ENCODE assay signal across 1 cellular context in the genomic region with DNA sequence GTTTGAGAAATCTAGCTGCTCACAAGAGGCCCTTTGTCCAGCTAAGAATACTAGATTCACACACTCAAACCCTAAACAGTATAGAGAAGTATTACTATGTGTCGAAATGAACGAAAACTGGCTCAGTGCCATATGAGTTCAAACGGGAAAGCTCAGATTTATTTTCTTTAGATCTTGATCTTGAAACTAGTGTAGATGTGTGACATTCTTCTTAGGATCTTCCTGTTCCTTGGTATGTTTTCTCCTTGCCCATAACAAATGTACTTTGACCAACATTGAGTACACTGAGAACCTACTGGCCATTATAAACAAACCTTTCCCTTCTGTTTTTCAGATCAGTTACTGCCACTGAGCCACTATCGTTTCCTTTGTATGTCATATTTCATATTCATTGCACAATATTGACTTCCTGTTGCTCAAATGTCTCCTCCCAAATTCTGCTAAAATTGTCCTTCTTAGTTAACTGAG.
TF ChIP-seq lines count a peak whose summit lies in the region.

No MANE protein-coding gene starts in this region.

TF ChIP-seq in HepG2, 621 proteins besides CTCF, POLR2A, EP300 and RAD21 (continued from another document and continues in another):
- TF ChIP-seq, protein P1, sequence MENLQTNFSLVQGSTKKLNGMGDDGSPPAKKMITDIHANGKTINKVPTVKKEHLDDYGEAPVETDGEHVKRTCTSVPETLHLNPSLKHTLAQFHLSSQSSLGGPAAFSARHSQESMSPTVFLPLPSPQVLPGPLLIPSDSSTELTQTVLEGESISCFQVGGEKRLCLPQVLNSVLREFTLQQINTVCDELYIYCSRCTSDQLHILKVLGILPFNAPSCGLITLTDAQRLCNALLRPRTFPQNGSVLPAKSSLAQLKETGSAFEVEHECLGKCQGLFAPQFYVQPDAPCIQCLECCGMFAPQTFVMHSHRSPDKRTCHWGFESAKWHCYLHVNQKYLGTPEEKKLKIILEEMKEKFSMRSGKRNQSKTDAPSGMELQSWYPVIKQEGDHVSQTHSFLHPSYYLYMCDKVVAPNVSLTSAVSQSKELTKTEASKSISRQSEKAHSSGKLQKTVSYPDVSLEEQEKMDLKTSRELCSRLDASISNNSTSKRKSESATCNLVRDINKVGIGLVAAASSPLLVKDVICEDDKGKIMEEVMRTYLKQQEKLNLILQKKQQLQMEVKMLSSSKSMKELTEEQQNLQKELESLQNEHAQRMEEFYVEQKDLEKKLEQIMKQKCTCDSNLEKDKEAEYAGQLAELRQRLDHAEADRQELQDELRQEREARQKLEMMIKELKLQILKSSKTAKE (CRISPR knock-in tag; IDR thresholded peaks at IDR 0.05; ENCODE audit: borderline replicate concordance): peak; percentile 53; the same call in 1 of the 2 replicates
- TF ChIP-seq TCF7 (IDR thresholded peaks at IDR 0.05; ENCODE audit: low read depth) (peak; percentile 37; the same call in 1 of the 2 replicates), HOXA7 (CRISPR knock-in tag; IDR thresholded peaks at IDR 0.05) (no peak), ELF4 (CRISPR knock-in tag; IDR thresholded peaks at IDR 0.05; ENCODE audit: borderline replicate concordance) (no peak), NKX3-1 (CRISPR knock-in tag; IDR thresholded peaks at IDR 0.05) (0 out of 2 replicates have a peak, but pooled peaks have one; percentile 36), PAX8 (CRISPR knock-in tag; IDR thresholded peaks at IDR 0.05; ENCODE audit: borderline replicate concordance) (no peak), WIZ (CRISPR knock-in tag; IDR thresholded peaks at IDR 0.05) (no peak), CREB1 (IDR thresholded peaks at IDR 0.05) (no peak), CREB1 (CRISPR knock-in tag; IDR thresholded peaks at IDR 0.05) (0 out of 2 replicates have a peak, but pooled peaks have one; percentile 52), GLI4 (CRISPR knock-in tag; IDR thresholded peaks at IDR 0.05; ENCODE audit: borderline replicate concordance) (no peak), SMAD3 (CRISPR knock-in tag; IDR thresholded peaks at IDR 0.05) (peak; percentile 57; the same call in 1 of the 2 replicates), GATAD2A (CRISPR knock-in tag; IDR thresholded peaks at IDR 0.05) (peak; percentile 90), BCL6 (CRISPR knock-in tag; IDR thresholded peaks at IDR 0.05) (peak; percentile 55; the same call in 1 of the 2 replicates), ZNF501 (CRISPR knock-in tag; IDR thresholded peaks at IDR 0.05) (no peak), RBFOX2 (IDR thresholded peaks at IDR 0.05; ENCODE audit: low read depth, low read length) (no peak), ETV5 (CRISPR knock-in tag; IDR thresholded peaks at IDR 0.05; ENCODE audit: borderline replicate concordance) (peak; percentile 80), CEBPB (IDR thresholded peaks at IDR 0.05; ENCODE audit: borderline replicate concordance, low read depth, low read length) (peak; percentile 96), LCORL (IDR thresholded peaks at IDR 0.05) (no peak; the same call in 1 of the 2 replicates), LCORL (CRISPR knock-in tag; IDR thresholded peaks at IDR 0.05) (peak; percentile 74), NCOR1 (IDR thresholded peaks at IDR 0.05; ENCODE audit: borderline replicate concordance, low read length) (peak; percentile 64; the same call in 1 of the 2 replicates), ZSCAN12 (CRISPR knock-in tag; IDR thresholded peaks at IDR 0.05) (no peak), ASH2L (IDR thresholded peaks at IDR 0.05; ENCODE audit: insufficient read length, low read depth, low read length) (peak; percentile 47), DNMT1 (CRISPR knock-in tag; IDR thresholded peaks at IDR 0.05) (no peak), RXRB (CRISPR knock-in tag; IDR thresholded peaks at IDR 0.05; ENCODE audit: borderline replicate concordance) (peak; percentile 69), TOE1 (CRISPR knock-in tag; IDR thresholded peaks at IDR 0.05) (0 out of 2 replicates have a peak, but pooled peaks have one; percentile 45), POLR2AphosphoS5 (IDR thresholded peaks at IDR 0.05; ENCODE audit: low read depth, low read length) (no peak), HNF4A (CRISPR knock-in tag; IDR thresholded peaks at IDR 0.05) (peak; percentile 69), PAF1 (CRISPR knock-in tag; IDR thresholded peaks at IDR 0.05) (no peak), CBX5 (CRISPR knock-in tag; IDR thresholded peaks at IDR 0.05; ENCODE audit: borderline replicate concordance) (no peak)
- TF ChIP-seq, protein P2, sequence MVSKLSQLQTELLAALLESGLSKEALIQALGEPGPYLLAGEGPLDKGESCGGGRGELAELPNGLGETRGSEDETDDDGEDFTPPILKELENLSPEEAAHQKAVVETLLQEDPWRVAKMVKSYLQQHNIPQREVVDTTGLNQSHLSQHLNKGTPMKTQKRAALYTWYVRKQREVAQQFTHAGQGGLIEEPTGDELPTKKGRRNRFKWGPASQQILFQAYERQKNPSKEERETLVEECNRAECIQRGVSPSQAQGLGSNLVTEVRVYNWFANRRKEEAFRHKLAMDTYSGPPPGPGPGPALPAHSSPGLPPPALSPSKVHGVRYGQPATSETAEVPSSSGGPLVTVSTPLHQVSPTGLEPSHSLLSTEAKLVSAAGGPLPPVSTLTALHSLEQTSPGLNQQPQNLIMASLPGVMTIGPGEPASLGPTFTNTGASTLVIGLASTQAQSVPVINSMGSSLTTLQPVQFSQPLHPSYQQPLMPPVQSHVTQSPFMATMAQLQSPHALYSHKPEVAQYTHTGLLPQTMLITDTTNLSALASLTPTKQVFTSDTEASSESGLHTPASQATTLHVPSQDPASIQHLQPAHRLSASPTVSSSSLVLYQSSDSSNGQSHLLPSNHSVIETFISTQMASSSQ (IDR thresholded peaks at IDR 0.05; ENCODE audit: low read depth): 0 out of 2 replicates have a peak, but pooled peaks have one; percentile 29
- TF ChIP-seq, protein P2 (CRISPR knock-in tag; IDR thresholded peaks at IDR 0.05; ENCODE audit: borderline replicate concordance): peak; percentile 25; the same call in 1 of the 2 replicates
- TF ChIP-seq, protein P3, sequence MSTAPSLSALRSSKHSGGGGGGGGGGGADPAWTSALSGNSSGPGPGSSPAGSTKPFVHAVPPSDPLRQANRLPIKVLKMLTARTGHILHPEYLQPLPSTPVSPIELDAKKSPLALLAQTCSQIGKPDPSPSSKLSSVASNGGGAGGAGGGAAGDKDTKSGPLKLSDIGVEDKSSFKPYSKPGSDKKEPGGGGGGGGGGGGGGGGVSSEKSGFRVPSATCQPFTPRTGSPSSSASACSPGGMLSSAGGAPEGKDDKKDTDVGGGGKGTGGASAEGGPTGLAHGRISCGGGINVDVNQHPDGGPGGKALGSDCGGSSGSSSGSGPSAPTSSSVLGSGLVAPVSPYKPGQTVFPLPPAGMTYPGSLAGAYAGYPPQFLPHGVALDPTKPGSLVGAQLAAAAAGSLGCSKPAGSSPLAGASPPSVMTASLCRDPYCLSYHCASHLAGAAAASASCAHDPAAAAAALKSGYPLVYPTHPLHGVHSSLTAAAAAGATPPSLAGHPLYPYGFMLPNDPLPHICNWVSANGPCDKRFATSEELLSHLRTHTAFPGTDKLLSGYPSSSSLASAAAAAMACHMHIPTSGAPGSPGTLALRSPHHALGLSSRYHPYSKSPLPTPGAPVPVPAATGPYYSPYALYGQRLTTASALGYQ (CRISPR knock-in tag; IDR thresholded peaks at IDR 0.05): 0 out of 2 replicates have a peak, but pooled peaks have one; percentile 52
- TF ChIP-seq, protein P4, sequence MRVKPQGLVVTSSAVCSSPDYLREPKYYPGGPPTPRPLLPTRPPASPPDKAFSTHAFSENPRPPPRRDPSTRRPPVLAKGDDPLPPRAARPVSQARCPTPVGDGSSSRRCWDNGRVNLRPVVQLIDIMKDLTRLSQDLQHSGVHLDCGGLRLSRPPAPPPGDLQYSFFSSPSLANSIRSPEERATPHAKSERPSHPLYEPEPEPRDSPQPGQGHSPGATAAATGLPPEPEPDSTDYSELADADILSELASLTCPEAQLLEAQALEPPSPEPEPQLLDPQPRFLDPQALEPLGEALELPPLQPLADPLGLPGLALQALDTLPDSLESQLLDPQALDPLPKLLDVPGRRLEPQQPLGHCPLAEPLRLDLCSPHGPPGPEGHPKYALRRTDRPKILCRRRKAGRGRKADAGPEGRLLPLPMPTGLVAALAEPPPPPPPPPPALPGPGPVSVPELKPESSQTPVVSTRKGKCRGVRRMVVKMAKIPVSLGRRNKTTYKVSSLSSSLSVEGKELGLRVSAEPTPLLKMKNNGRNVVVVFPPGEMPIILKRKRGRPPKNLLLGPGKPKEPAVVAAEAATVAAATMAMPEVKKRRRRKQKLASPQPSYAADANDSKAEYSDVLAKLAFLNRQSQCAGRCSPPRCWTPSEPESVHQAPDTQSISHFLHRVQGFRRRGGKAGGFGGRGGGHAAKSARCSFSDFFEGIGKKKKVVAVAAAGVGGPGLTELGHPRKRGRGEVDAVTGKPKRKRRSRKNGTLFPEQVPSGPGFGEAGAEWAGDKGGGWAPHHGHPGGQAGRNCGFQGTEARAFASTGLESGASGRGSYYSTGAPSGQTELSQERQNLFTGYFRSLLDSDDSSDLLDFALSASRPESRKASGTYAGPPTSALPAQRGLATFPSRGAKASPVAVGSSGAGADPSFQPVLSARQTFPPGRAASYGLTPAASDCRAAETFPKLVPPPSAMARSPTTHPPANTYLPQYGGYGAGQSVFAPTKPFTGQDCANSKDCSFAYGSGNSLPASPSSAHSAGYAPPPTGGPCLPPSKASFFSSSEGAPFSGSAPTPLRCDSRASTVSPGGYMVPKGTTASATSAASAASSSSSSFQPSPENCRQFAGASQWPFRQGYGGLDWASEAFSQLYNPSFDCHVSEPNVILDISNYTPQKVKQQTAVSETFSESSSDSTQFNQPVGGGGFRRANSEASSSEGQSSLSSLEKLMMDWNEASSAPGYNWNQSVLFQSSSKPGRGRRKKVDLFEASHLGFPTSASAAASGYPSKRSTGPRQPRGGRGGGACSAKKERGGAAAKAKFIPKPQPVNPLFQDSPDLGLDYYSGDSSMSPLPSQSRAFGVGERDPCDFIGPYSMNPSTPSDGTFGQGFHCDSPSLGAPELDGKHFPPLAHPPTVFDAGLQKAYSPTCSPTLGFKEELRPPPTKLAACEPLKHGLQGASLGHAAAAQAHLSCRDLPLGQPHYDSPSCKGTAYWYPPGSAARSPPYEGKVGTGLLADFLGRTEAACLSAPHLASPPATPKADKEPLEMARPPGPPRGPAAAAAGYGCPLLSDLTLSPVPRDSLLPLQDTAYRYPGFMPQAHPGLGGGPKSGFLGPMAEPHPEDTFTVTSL (CRISPR knock-in tag; IDR thresholded peaks at IDR 0.05; ENCODE audit: borderline replicate concordance): peak; percentile 59; the same call in 1 of the 2 replicates
- TF ChIP-seq, protein P5, sequence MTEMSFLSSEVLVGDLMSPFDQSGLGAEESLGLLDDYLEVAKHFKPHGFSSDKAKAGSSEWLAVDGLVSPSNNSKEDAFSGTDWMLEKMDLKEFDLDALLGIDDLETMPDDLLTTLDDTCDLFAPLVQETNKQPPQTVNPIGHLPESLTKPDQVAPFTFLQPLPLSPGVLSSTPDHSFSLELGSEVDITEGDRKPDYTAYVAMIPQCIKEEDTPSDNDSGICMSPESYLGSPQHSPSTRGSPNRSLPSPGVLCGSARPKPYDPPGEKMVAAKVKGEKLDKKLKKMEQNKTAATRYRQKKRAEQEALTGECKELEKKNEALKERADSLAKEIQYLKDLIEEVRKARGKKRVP (CRISPR knock-in tag; IDR thresholded peaks at IDR 0.05): peak in 1 of 2 experiments; percentile 88; a peak in 2 of 4 replicates
- TF ChIP-seq, protein P6, sequence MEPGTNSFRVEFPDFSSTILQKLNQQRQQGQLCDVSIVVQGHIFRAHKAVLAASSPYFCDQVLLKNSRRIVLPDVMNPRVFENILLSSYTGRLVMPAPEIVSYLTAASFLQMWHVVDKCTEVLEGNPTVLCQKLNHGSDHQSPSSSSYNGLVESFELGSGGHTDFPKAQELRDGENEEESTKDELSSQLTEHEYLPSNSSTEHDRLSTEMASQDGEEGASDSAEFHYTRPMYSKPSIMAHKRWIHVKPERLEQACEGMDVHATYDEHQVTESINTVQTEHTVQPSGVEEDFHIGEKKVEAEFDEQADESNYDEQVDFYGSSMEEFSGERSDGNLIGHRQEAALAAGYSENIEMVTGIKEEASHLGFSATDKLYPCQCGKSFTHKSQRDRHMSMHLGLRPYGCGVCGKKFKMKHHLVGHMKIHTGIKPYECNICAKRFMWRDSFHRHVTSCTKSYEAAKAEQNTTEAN (CRISPR knock-in tag; conservative IDR thresholded peaks at IDR 0.05): 0 out of 2 replicates have a peak, but pooled peaks have one; percentile 49
- TF ChIP-seq, protein P7, sequence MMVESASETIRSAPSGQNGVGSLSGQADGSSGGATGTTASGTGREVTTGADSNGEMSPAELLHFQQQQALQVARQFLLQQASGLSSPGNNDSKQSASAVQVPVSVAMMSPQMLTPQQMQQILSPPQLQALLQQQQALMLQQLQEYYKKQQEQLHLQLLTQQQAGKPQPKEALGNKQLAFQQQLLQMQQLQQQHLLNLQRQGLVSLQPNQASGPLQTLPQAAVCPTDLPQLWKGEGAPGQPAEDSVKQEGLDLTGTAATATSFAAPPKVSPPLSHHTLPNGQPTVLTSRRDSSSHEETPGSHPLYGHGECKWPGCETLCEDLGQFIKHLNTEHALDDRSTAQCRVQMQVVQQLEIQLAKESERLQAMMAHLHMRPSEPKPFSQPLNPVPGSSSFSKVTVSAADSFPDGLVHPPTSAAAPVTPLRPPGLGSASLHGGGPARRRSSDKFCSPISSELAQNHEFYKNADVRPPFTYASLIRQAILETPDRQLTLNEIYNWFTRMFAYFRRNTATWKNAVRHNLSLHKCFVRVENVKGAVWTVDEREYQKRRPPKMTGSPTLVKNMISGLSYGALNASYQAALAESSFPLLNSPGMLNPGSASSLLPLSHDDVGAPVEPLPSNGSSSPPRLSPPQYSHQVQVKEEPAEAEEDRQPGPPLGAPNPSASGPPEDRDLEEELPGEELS (CRISPR knock-in tag; IDR thresholded peaks at IDR 0.05): peak; percentile 78
- TF ChIP-seq, protein P8, sequence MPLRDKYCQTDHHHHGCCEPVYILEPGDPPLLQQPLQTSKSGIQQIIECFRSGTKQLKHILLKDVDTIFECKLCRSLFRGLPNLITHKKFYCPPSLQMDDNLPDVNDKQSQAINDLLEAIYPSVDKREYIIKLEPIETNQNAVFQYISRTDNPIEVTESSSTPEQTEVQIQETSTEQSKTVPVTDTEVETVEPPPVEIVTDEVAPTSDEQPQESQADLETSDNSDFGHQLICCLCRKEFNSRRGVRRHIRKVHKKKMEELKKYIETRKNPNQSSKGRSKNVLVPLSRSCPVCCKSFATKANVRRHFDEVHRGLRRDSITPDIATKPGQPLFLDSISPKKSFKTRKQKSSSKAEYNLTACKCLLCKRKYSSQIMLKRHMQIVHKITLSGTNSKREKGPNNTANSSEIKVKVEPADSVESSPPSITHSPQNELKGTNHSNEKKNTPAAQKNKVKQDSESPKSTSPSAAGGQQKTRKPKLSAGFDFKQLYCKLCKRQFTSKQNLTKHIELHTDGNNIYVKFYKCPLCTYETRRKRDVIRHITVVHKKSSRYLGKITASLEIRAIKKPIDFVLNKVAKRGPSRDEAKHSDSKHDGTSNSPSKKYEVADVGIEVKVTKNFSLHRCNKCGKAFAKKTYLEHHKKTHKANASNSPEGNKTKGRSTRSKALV (CRISPR knock-in tag; IDR thresholded peaks at IDR 0.05): 0 out of 2 replicates have a peak, but pooled peaks have one; percentile 34
